ENCODE assay signal across 10 cellular contexts in the genomic region with DNA sequence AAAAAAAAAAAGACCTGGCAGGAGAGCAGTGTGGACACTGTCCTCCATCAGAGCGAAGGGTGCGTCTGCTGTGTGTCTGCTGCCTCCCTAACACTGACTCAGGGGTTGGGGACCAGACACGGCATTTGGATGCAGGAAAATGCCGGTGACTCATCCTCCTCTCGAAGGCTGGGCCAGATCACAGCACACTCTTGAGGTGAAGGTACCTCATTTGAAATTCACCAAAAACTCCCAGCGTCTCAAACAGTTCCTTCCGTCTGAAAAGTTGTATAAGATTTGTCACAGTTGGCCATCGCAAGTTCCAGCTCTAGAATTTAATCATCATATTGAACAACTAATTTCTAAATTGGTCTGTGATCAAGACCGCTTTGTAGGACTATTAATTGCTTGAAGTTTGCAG.
DNase-seq lines count a peak whose midpoint lies in the region; ATAC-seq, FAIRE-seq and TF ChIP-seq lines count a peak whose summit lies in the region.
"Had no signal": no experiment of that assay in that cellular context is flagged by ENCODE, and none has a peak within 500 bp of the region (broad histone marks: within the 10 kb centered on the region; RNA-seq: fewer than 3 reads in every experiment).

No MANE protein-coding gene starts in this region.

- no peak overlapping the region for H3K27ac Mint-ChIP-seq in activated CD8-positive, alpha-beta T cell treated with anti-CD3 and anti-CD28 coated beads for 36 hours
- H3K27ac Mint-ChIP-seq in activated CD8-positive, alpha-beta T cell treated with anti-CD3 and anti-CD28 coated beads, Interleukin-2, amount 10 ng/mL, durations not matched to agents 7 days and 5 days: no peak overlapping the region
- peak overlapping the region; percentile 44 for H3K27ac Mint-ChIP-seq in central memory CD8-positive, alpha-beta T cell (ENCODE audit: low read depth)

- peaks cover 31% of the 10 kb centered on the region for H3K4me1 Mint-ChIP-seq in activated CD8-positive, alpha-beta T cell treated with anti-CD3 and anti-CD28 coated beads for 36 hours (ENCODE audit: low read depth)
- H3K4me1 Mint-ChIP-seq in activated CD8-positive, alpha-beta T cell treated with anti-CD3 and anti-CD28 coated beads, Interleukin-2, amount 10 ng/mL, durations not matched to agents 7 days and 5 days (ENCODE audit: low read depth): peaks cover 41% of the 10 kb centered on the region
- peaks cover 42% of the 10 kb centered on the region for H3K4me1 Mint-ChIP-seq in central memory CD8-positive, alpha-beta T cell

- TF ChIP-seq CTCF in activated CD8-positive, alpha-beta T cell treated with anti-CD3 and anti-CD28 coated beads for 36 hours (IDR thresholded peaks at IDR 0.05): no peak

- no peak overlapping the region for H3K4me3 Mint-ChIP-seq in activated CD8-positive, alpha-beta T cell treated with anti-CD3 and anti-CD28 coated beads for 36 hours
- H3K4me3 Mint-ChIP-seq in activated CD8-positive, alpha-beta T cell treated with anti-CD3 and anti-CD28 coated beads, Interleukin-2, amount 10 ng/mL, durations not matched to agents 7 days and 5 days: no peak overlapping the region
- H3K4me3 Mint-ChIP-seq in central memory CD8-positive, alpha-beta T cell: peak overlapping the region; percentile 62

- CTCF ChIA-PET in activated CD8-positive, alpha-beta T cell treated with anti-CD3 and anti-CD28 coated beads for 36 hours (lab: Charles Lee): interaction anchor here (1.1 to 1.7 kb wide), 2 partner anchors 21 to 60 kb away, joined by 3 to 4 read pairs; no protein-coding TSS in a partner anchor
- CTCF ChIA-PET in activated CD8-positive, alpha-beta T cell treated with anti-CD3 and anti-CD28 coated beads, Interleukin-2, amount 10 ng/mL, durations not matched to agents 7 days and 5 days (lab: Charles Lee): interaction anchor here (0.8 to 2.3 kb wide), 5 partner anchors 11 to 108 kb away, joined by 3 to 11 read pairs (median 5); no protein-coding TSS in a partner anchor

- DNase-seq in activated CD8-positive, alpha-beta T cell treated with anti-CD3 and anti-CD28 coated beads for 36 hours: peak; percentile 57
- DNase-seq in activated CD8-positive, alpha-beta T cell treated with anti-CD3 and anti-CD28 coated beads, Interleukin-2, amount 10 ng/mL, durations not matched to agents 7 days and 5 days: no peak
- no peak for DNase-seq in central memory CD8-positive, alpha-beta T cell (ENCODE audit: low spot score in 2 of 2)
- peak; percentile 32 for DNase-seq in stimulated activated CD4-positive, alpha-beta T cell treated with anti-CD3 and anti-CD28 coated beads, Interleukin-4, amount 100 ng/mL, for 1 hour
- no peak for DNase-seq in COLO829 (ENCODE audit: low spot score)
- DNase-seq in frontal cortex (ENCODE audit: low spot score in 2 of 2): no peak
- DNase-seq: MM.1S had no signal

- no peak for FAIRE-seq in frontal cortex (lab: Jason Lieb, UNC)
- FAIRE-seq: A204.1 had no signal

- no peaks in the 10 kb centered on the region for H3K9me3 Mint-ChIP-seq in activated CD8-positive, alpha-beta T cell treated with anti-CD3 and anti-CD28 coated beads for 36 hours
- H3K9me3 Mint-ChIP-seq in activated CD8-positive, alpha-beta T cell treated with anti-CD3 and anti-CD28 coated beads, Interleukin-2, amount 10 ng/mL, durations not matched to agents 7 days and 5 days (ENCODE audit: insufficient read depth): no peaks in the 10 kb centered on the region
- H3K9me3 Mint-ChIP-seq in central memory CD8-positive, alpha-beta T cell: no peaks in the 10 kb centered on the region

- H3K36me3 Mint-ChIP-seq in activated CD8-positive, alpha-beta T cell treated with anti-CD3 and anti-CD28 coated beads for 36 hours (ENCODE audit: low read depth): no peaks in the 10 kb centered on the region
- no peaks in the 10 kb centered on the region for H3K36me3 Mint-ChIP-seq in activated CD8-positive, alpha-beta T cell treated with anti-CD3 and anti-CD28 coated beads, Interleukin-2, amount 10 ng/mL, durations not matched to agents 7 days and 5 days (ENCODE audit: low read depth)
- H3K36me3 Mint-ChIP-seq in central memory CD8-positive, alpha-beta T cell (ENCODE audit: insufficient read depth): peaks cover 1% of the 10 kb centered on the region

- ATAC-seq in activated CD8-positive, alpha-beta T cell treated with anti-CD3 and anti-CD28 coated beads for 36 hours: peak; percentile 77
- ATAC-seq in activated CD8-positive, alpha-beta T cell treated with anti-CD3 and anti-CD28 coated beads, Interleukin-2, amount 10 ng/mL, durations not matched to agents 7 days and 5 days: no peak
- ATAC-seq in SK-N-SH treated with all-trans-retinoic acid at 6 μM for 48 hours: peak; percentile 82
- ATAC-seq in central memory CD8-positive, alpha-beta T cell (replicated peaks; ENCODE audit: extremely low read depth, poor library complexity, severe bottlenecking): peak; percentile 53
- ATAC-seq in GM21447 (IDR thresholded peaks at IDR 0.05; ENCODE audit: unreplicated experiment): no peak

- no peaks in the 10 kb centered on the region for H3K27me3 Mint-ChIP-seq in activated CD8-positive, alpha-beta T cell treated with anti-CD3 and anti-CD28 coated beads for 36 hours
- no peaks in the 10 kb centered on the region for H3K27me3 Mint-ChIP-seq in activated CD8-positive, alpha-beta T cell treated with anti-CD3 and anti-CD28 coated beads, Interleukin-2, amount 10 ng/mL, durations not matched to agents 7 days and 5 days (ENCODE audit: low read depth)
- no peaks in the 10 kb centered on the region for H3K27me3 Mint-ChIP-seq in central memory CD8-positive, alpha-beta T cell

- intact Hi-C loops in activated CD8-positive, alpha-beta T cell treated with anti-CD3 and anti-CD28 coated beads for 36 hours (cut with micrococcal nuclease): no loop called here

- POLR2A ChIA-PET in activated CD8-positive, alpha-beta T cell treated with anti-CD3 and anti-CD28 coated beads for 36 hours (lab: Charles Lee): no interaction called here
- POLR2A ChIA-PET in activated CD8-positive, alpha-beta T cell treated with anti-CD3 and anti-CD28 coated beads, Interleukin-2, amount 10 ng/mL, durations not matched to agents 7 days and 5 days (lab: Charles Lee): no interaction called here

TF ChIP-seq in SK-N-SH treated with all-trans-retinoic acid at 6 μM for 48 hours, 23 proteins besides CTCF, POLR2A, EP300 and RAD21:
- TF ChIP-seq RARB (CRISPR knock-in tag; IDR thresholded peaks at IDR 0.05) (no peak), ESRRG (CRISPR knock-in tag; IDR thresholded peaks at IDR 0.05) (no peak), ISL1 (CRISPR knock-in tag; IDR thresholded peaks at IDR 0.05) (no peak)
- TF ChIP-seq, protein P1, sequence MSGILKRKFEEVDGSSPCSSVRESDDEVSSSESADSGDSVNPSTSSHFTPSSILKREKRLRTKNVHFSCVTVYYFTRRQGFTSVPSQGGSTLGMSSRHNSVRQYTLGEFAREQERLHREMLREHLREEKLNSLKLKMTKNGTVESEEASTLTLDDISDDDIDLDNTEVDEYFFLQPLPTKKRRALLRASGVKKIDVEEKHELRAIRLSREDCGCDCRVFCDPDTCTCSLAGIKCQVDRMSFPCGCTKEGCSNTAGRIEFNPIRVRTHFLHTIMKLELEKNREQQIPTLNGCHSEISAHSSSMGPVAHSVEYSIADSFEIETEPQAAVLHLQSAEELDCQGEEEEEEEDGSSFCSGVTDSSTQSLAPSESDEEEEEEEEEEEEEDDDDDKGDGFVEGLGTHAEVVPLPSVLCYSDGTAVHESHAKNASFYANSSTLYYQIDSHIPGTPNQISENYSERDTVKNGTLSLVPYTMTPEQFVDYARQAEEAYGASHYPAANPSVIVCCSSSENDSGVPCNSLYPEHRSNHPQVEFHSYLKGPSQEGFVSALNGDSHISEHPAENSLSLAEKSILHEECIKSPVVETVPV (CRISPR knock-in tag; IDR thresholded peaks at IDR 0.05): no peak
TF ChIP-seq in SK-N-SH treated with all-trans-retinoic acid at 6 μM for 48 hours: peak in this region for 0.

Comparison
In these comparisons a context has a peak if more than half of its experiments do, and no peak if none do; other contexts are left out.
1. ATAC-seq: peak in activated CD8-positive, alpha-beta T cell treated with anti-CD3 and anti-CD28 coated beads for 36 hours (single experiment), SK-N-SH treated with all-trans-retinoic acid at 6 μM for 48 hours (single experiment) and central memory CD8-positive, alpha-beta T cell (single experiment); none in activated CD8-positive, alpha-beta T cell treated with anti-CD3 and anti-CD28 coated beads, Interleukin-2, amount 10 ng/mL, durations not matched to agents 7 days and 5 days (single experiment) and GM21447 (single experiment).
2. DNase-seq: peak in activated CD8-positive, alpha-beta T cell treated with anti-CD3 and anti-CD28 coated beads for 36 hours (single experiment) and stimulated activated CD4-positive, alpha-beta T cell treated with anti-CD3 and anti-CD28 coated beads, Interleukin-4, amount 100 ng/mL, for 1 hour (single experiment); none in activated CD8-positive, alpha-beta T cell treated with anti-CD3 and anti-CD28 coated beads, Interleukin-2, amount 10 ng/mL, durations not matched to agents 7 days and 5 days (single experiment), central memory CD8-positive, alpha-beta T cell (0 of 2), COLO829 (single experiment) and frontal cortex (0 of 2).